In genomic region chr3:118231578-118231977, GRCh38 we compare ENCODE assay signal across 32 cellular contexts.
DNase-seq lines count a peak whose midpoint lies in the region; ATAC-seq, FAIRE-seq and TF ChIP-seq lines count a peak whose summit lies in the region.
"Had no signal": no experiment of that assay in that cellular context is flagged by ENCODE, and none has a peak within 500 bp of the region (broad histone marks: within the 10 kb centered on the region; RNA-seq: fewer than 3 reads in every experiment).

No MANE protein-coding gene starts in this region.

- no peak overlapping the region for H3K23ac ChIP-seq in IMR-90 (ENCODE audit: low read depth, low read length)

- ATAC-seq in HepG2 (no peak), right lobe of liver (no peak), A549 (no peak), IMR-90 (ENCODE audit: low read depth) (no peak)
- ATAC-seq: CD8-positive, alpha-beta T cell had no signal

- dilution Hi-C loops in IMR-90 (cut with HindIII; ENCODE audit: low sequenced_read_pairs, unreplicated experiment) = no loop called here

- H3K27me3 ChIP-seq in HepG2 (ENCODE audit: control insufficient read depth in 1 of 2, insufficient read depth in 2 of 2, low read length in 2 of 2) (no peaks in the 10 kb centered on the region), right lobe of liver (no peaks in the 10 kb centered on the region), IMR-90 (ENCODE audit: control insufficient read depth, insufficient read depth, low read length) (no peaks in the 10 kb centered on the region), prostate gland (replicated peaks; ENCODE audit: insufficient read depth) (no peaks in the 10 kb centered on the region)
- H3K27me3 ChIP-seq: BE2C; BLaER1; BLaER1 treated with 17β-estradiol and CSF1 and Interleukin-3, amounts not matched to agents 10 nM and 100 nM had no signal

- no peak overlapping the region for H3K56ac ChIP-seq in IMR-90 (ENCODE audit: extremely low read depth, insufficient read depth, low read length)

- H3K14ac ChIP-seq in IMR-90 (replicated peaks; ENCODE audit: low read depth, low read length) = no peak overlapping the region

- TF ChIP-seq POLR2A in HepG2 (IDR thresholded peaks at IDR 0.05; ENCODE audit: insufficient read depth in 1 of 2, low read depth in 2 of 2, low read length in 2 of 2) (no peak), right lobe of liver (IDR thresholded peaks at IDR 0.05) (no peak), A549 (IDR thresholded peaks at IDR 0.05; ENCODE audit: low read length) (no peak), IMR-90 (IDR thresholded peaks at IDR 0.05; ENCODE audit: low read depth, low read length) (no peak), prostate gland (IDR thresholded peaks at IDR 0.05) (no peak)

- WGBS in HepG2 (ENCODE audit: low lambda C conversion rate) = 8% methylated on average over 2 of the region's 2 CpGs
- 54% methylated on average over 2 of the region's 2 CpGs for WGBS in right lobe of liver (ENCODE audit: insufficient coverage, low coverage, low lambda C conversion rate, missing lambda C conversion rate)
- WGBS in A549 (ENCODE audit: missing lambda C conversion rate) = 8% methylated on average over 2 of the region's 2 CpGs
- no CpG with 5 or more reads among the region's 2 CpGs for WGBS in IMR-90 (ENCODE audit: extremely low coverage in 2 of 2, insufficient read length in 1 of 2), 2 experiments
- WGBS in prostate gland = 78% methylated on average over 2 of the region's 2 CpGs

- FAIRE-seq in HepG2 (lab: Jason Lieb, UNC) (no peak), A549 (lab: Jason Lieb, UNC) (no peak)
- FAIRE-seq: A204.1, D721Med had no signal

- no peak overlapping the region for H3K18ac ChIP-seq in IMR-90 (ENCODE audit: low read depth, low read length)

- no peaks in the 10 kb centered on the region for H3K9me1 ChIP-seq in IMR-90 (ENCODE audit: insufficient read depth, low read length)

- H3K9ac ChIP-seq in HepG2 (ENCODE audit: insufficient read depth, low read depth, low read length) (no peak overlapping the region), IMR-90 (ENCODE audit: low read depth, low read length) (no peak overlapping the region)
- H3K9ac ChIP-seq: BLaER1; BLaER1 treated with 17β-estradiol and CSF1 and Interleukin-3, amounts not matched to agents 10 nM and 100 nM had no signal

- no peaks in the 10 kb centered on the region for H4K20me1 ChIP-seq in HepG2 (ENCODE audit: insufficient read depth, low read length)
- no peaks in the 10 kb centered on the region for H4K20me1 ChIP-seq in IMR-90 (ENCODE audit: insufficient read depth, low read length)
- H4K20me1 ChIP-seq: BLaER1; BLaER1 treated with 17β-estradiol and CSF1 and Interleukin-3, amounts not matched to agents 10 nM and 100 nM had no signal

- TF ChIP-seq EP300 in HepG2 (IDR thresholded peaks at IDR 0.05; ENCODE audit: low read depth in 2 of 2, low read length in 2 of 2) (no peak), HepG2 (CRISPR knock-in tag; IDR thresholded peaks at IDR 0.05; ENCODE audit: borderline replicate concordance) (no peak), A549 (IDR thresholded peaks at IDR 0.05) (no peak)

- in situ Hi-C loops in HepG2 (cut with HindIII; ENCODE audit: extremely low pct_ligation_motif_present, low pct_unique_long_range_greater_than_20kb) = no loop called here
- in situ Hi-C loops in IMR-90 (cut with MboI; ENCODE audit: low sequenced_read_pairs) = no loop called here

- H3K4ac ChIP-seq in IMR-90 (ENCODE audit: low read depth, low read length) = no peak overlapping the region

- H3K36me3 ChIP-seq in HepG2 (replicated peaks in 1 of 2; ENCODE audit: control insufficient read depth in 1 of 2, insufficient read depth in 2 of 2, low read length in 2 of 2) (no peaks in the 10 kb centered on the region), right lobe of liver (no peaks in the 10 kb centered on the region), IMR-90 (ENCODE audit: control insufficient read depth, insufficient read depth, low read length) (no peaks in the 10 kb centered on the region), prostate gland (no peaks in the 10 kb centered on the region)
- H3K36me3 ChIP-seq: BE2C; BLaER1; BLaER1 treated with 17β-estradiol and CSF1 and Interleukin-3, amounts not matched to agents 10 nM and 100 nM had no signal

- H2AK9ac ChIP-seq in IMR-90 (replicated peaks; ENCODE audit: low read depth, low read length, poor library complexity) = no peak overlapping the region

- CTCF ChIA-PET in HepG2 (lab: Yijun Ruan, JAX; ENCODE audit: low intra/inter-chr PET ratio, low total read pairs) = no interaction called here
- CTCF ChIA-PET in A549 (lab: Yijun Ruan, JAX) = no interaction called here
- CTCF ChIA-PET in IMR-90 (lab: Yijun Ruan, JAX) = no interaction called here

- BruUV-seq in HepG2 (replicated peaks; lab: Mats Ljungman, UMichigan) (no TSS peak), IMR-90 (replicated peaks; lab: Mats Ljungman, UMichigan) (no TSS peak)

- no peak overlapping the region for H2BK5ac ChIP-seq in IMR-90 (ENCODE audit: low read depth, low read length, poor library complexity, severe bottlenecking)

- no peak overlapping the region for H2BK15ac ChIP-seq in IMR-90 (ENCODE audit: low read depth, low read length)

- no peak overlapping the region for H4K91ac ChIP-seq in IMR-90 (ENCODE audit: insufficient read depth, low read depth, low read length)

- H4K8ac ChIP-seq in IMR-90 (ENCODE audit: low read depth in 2 of 2, low read length in 2 of 2) = no peak overlapping the region

- H2AFZ ChIP-seq in HepG2 (ENCODE audit: low read length) (no peak overlapping the region), IMR-90 (replicated peaks; ENCODE audit: low read length, poor library complexity) (no peak overlapping the region)

- H3K4me2 ChIP-seq in HepG2 (ENCODE audit: low read depth, low read length) (no peak overlapping the region), A549 (no peak overlapping the region), IMR-90 (ENCODE audit: low read depth, low read length) (no peak overlapping the region)
- H3K4me2 ChIP-seq: BLaER1; BLaER1 treated with 17β-estradiol and CSF1 and Interleukin-3, amounts not matched to agents 10 nM and 100 nM had no signal

- H3K79me1 ChIP-seq in IMR-90 (ENCODE audit: low read depth in 1 of 2, low read length in 2 of 2) = no peaks in the 10 kb centered on the region

- H2AK5ac ChIP-seq in IMR-90 (ENCODE audit: low read depth, low read length) = no peak overlapping the region

- no peaks in the 10 kb centered on the region for H3K4me1 ChIP-seq in HepG2 (ENCODE audit: insufficient read depth, low read length)
- no peaks in the 10 kb centered on the region for H3K4me1 ChIP-seq in right lobe of liver
- no peaks in the 10 kb centered on the region for H3K4me1 ChIP-seq in A549
- H3K4me1 ChIP-seq in IMR-90 (ENCODE audit: control insufficient read depth, insufficient read depth, low read length) = no peaks in the 10 kb centered on the region
- no peaks in the 10 kb centered on the region for H3K4me1 ChIP-seq in prostate gland (replicated peaks)
- H3K4me1 ChIP-seq: BE2C, BLaER1, Caco-2 had no signal

- H3K4me3 ChIP-seq in HepG2 (replicated peaks in 1 of 3; ENCODE audit: insufficient read depth in 1 of 3, low read depth in 2 of 3, low read length in 3 of 3) = no peak overlapping the region
- no peak overlapping the region for H3K4me3 ChIP-seq in right lobe of liver
- no peak overlapping the region for H3K4me3 ChIP-seq in A549
- no peak overlapping the region for H3K4me3 ChIP-seq in IMR-90 (ENCODE audit: insufficient read depth, low read depth, low read length)
- H3K4me3 ChIP-seq in prostate gland = no peak overlapping the region
- H3K4me3 ChIP-seq: BLaER1; BLaER1 treated with 17β-estradiol and CSF1 and Interleukin-3, amounts not matched to agents 10 nM and 100 nM had no signal

- no peak for DNase-seq in HepG2 (ENCODE audit: low spot score)
- no peak for DNase-seq in right lobe of liver
- no peak for DNase-seq in A549 (ENCODE audit: low read depth in 1 of 2, low spot score in 1 of 2)
- DNase-seq in IMR-90 = no peak
- DNase-seq in prostate gland (ENCODE audit: low spot score) = no peak
- no peak for DNase-seq in activated CD4-positive, alpha-beta T cell treated with anti-CD3 and anti-CD28 coated beads for 1 hour
- DNase-seq: 8988T; ACHN; AML-193; BE2C; C1 segment of cervical spinal cord; Caco-2; Calu3; CD4-positive, alpha-beta memory T cell; CD4-positive, alpha-beta T cell; CD4-positive, CD25-positive, alpha-beta regulatory T cell; CD8-positive, alpha-beta memory T cell; CD8-positive, alpha-beta T cell; COR-L47; DMS 273 treated with DMSO at 0.1 percent for 48 hours; DMS153; DMS53; DMS79; DMS79 treated with DMSO at 0.1 percent for 48 hours; DND-41; EL had no signal

- H3K27ac ChIP-seq in HepG2 (ENCODE audit: extremely low read length, insufficient read depth, low read length) (no peak overlapping the region), right lobe of liver (no peak overlapping the region), A549 (no peak overlapping the region), IMR-90 (ENCODE audit: insufficient read depth, low read length) (no peak overlapping the region), prostate gland (no peak overlapping the region)
- H3K27ac ChIP-seq: 22Rv1; BLaER1; BLaER1 treated with 17β-estradiol and CSF1 and Interleukin-3, amounts not matched to agents 10 nM and 100 nM; C4-2B had no signal

- TF ChIP-seq RAD21 in HepG2 (CRISPR knock-in tag; IDR thresholded peaks at IDR 0.05) = no peak
- TF ChIP-seq RAD21 in A549 (conservative IDR thresholded peaks at IDR 0.05 in 1 of 2, IDR thresholded peaks at IDR 0.05 in 1 of 2) = no peak
- no peak for TF ChIP-seq RAD21 in IMR-90 (IDR thresholded peaks at IDR 0.05; ENCODE audit: low read length)

- H3K79me2 ChIP-seq in HepG2 (ENCODE audit: insufficient read depth, low read length) = no peaks in the 10 kb centered on the region

- H2BK120ac ChIP-seq in IMR-90 (ENCODE audit: low read depth, low read length) = no peak overlapping the region

- intact Hi-C loops in HepG2 (cut with micrococcal nuclease; ENCODE audit: unreplicated experiment) (no loop called here), right lobe of liver (cut with DNase I) (no loop called here), IMR-90 (cut with micrococcal nuclease) (loop anchor here (10.0 kb wide), 1 partner anchor 63 kb away; no protein-coding TSS in a partner anchor), prostate gland (cut with DNase I) (no loop called here)

- no peak overlapping the region for H2BK20ac ChIP-seq in IMR-90 (ENCODE audit: low read depth, low read length)

- H3K9me3 ChIP-seq in HepG2 (ENCODE audit: low read length) (peaks cover 51% of the 10 kb centered on the region), right lobe of liver (no peaks in the 10 kb centered on the region), A549 (no peaks in the 10 kb centered on the region), IMR-90 (ENCODE audit: control insufficient read depth, insufficient read depth, low read length) (no peaks in the 10 kb centered on the region), prostate gland (no peaks in the 10 kb centered on the region)
- H3K9me3 ChIP-seq: BE2C; BLaER1; BLaER1 treated with 17β-estradiol and CSF1 and Interleukin-3, amounts not matched to agents 10 nM and 100 nM; Caco-2 had no signal

- POLR2A ChIA-PET in HepG2 (lab: Yijun Ruan, JAX) (no interaction called here), A549 (lab: Yijun Ruan, JAX) (no interaction called here), IMR-90 (lab: Charles Lee; ENCODE audit: unreplicated experiment) (no interaction called here)

- H4K5ac ChIP-seq in IMR-90 (ENCODE audit: low read depth, low read length) = no peak overlapping the region

- TF ChIP-seq CTCF in HepG2 (CRISPR knock-in tag; IDR thresholded peaks at IDR 0.05) (no peak), right lobe of liver (IDR thresholded peaks at IDR 0.05) (no peak), A549 (IDR thresholded peaks at IDR 0.05) (no peak), IMR-90 (conservative IDR thresholded peaks at IDR 0.05; ENCODE audit: low read depth, low read length) (no peak), prostate gland (IDR thresholded peaks at IDR 0.05) (no peak)

Comparison
In these comparisons a context has a peak if more than half of its experiments do, and no peak if none do; other contexts are left out.
1. Of the 38 proteins assayed by ChIP-seq in both HepG2 and A549: peak only in HepG2: NFE2L2; only in A549: none; in both: none; in neither: 36; mixed calls (peak in some experiments, not most) for 1.